In the genomic region with DNA sequence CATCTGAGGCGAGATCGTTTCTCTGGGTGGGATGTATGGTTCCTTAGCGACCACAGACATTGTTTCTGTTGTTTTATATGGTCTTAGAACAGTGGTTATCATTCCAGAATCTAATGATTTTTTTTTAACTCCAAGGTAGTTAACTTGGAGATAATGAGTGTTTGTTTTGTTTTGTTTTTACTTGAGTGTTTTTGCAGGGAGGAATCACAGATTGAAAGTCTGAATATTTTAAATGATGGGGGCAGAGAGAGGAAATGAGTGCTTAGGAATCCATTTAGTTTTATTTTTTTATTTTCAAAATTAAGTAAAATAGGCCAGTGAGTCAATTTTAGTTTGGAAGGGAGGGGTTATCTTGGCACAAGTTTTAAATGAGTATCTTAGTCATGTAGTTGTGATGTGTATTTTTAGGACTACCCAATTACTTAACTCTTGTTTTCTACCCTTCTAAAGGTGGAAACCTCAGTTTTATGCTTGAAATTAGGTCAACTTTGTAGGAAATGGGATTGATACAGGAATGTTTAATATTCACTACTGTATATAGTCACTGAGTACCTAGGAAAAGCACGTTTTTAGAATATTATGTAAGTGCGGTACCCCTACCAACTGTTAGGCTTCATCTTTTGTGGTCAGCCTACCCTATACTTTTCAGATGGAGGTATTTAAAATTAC, we compare ENCODE assay signal across 8 cellular contexts. TPM values are rescaled to one million over a fixed set of nuclear protein-coding genes. Genes with fewer than 3 reads are reported as not detected.
DNase-seq lines count a peak whose midpoint lies in the region; ATAC-seq and TF ChIP-seq lines count a peak whose summit lies in the region.

No MANE protein-coding gene starts in this region.

- TF ChIP-seq POLR2A in heart left ventricle (IDR thresholded peaks at IDR 0.05) (no peak), body of pancreas (IDR thresholded peaks at IDR 0.05) (no peak), uterus (IDR thresholded peaks at IDR 0.05) (no peak)

- intact Hi-C loops in heart left ventricle (cut with DNase I) (loop anchor here in 8 of 10 donors (2.0 to 10.0 kb wide), 10 partner anchors 33 to 436 kb away; partner anchors contain the start of gene UBAP2 (in 3 of the 8)), Right ventricle myocardium inferior (cut with DNase I) (loop anchor here (5.0 to 10.0 kb wide), 2 partner anchors 226 to 433 kb away; partner anchors contain the start of gene UBAP2), body of pancreas (cut with DNase I) (loop anchor here (5.0 kb wide), 1 partner anchor 33 kb away; no protein-coding TSS in a partner anchor), lower lobe of right lung (cut with DNase I) (no loop called here), uterus (cut with DNase I; ENCODE audit: low total_unique reads) (no loop called here)

- H3K36me3 ChIP-seq in heart left ventricle (peaks cover 0 to 4% (median 0%) of the 10 kb centered on the region in 9 donors), body of pancreas (replicated peaks in 1 of 2; ENCODE audit: insufficient read depth in 1 of 2, low read depth in 2 of 2) (no peaks in the 10 kb centered on the region), lower lobe of right lung (no peaks in the 10 kb centered on the region), uterus (no peaks in the 10 kb centered on the region)

- ATAC-seq in heart left ventricle (no peak), Right ventricle myocardium inferior (no peak), body of pancreas (no peak), lower lobe of right lung (no peak), GM19395 (IDR thresholded peaks at IDR 0.05; ENCODE audit: unreplicated experiment) (no peak)

- TF ChIP-seq CTCF in heart left ventricle (IDR thresholded peaks at IDR 0.05) = no peak
- no peak for TF ChIP-seq CTCF in body of pancreas (IDR thresholded peaks at IDR 0.05)
- TF ChIP-seq CTCF in lower lobe of right lung (IDR thresholded peaks at IDR 0.05) = no peak
- TF ChIP-seq CTCF in uterus (IDR thresholded peaks at IDR 0.05) = no peak

- DNase-seq in heart left ventricle = no peak
- DNase-seq in Right ventricle myocardium inferior (ENCODE audit: missing footprints) = no peak
- DNase-seq in body of pancreas = no peak
- no peak for DNase-seq in lower lobe of right lung
- DNase-seq in uterus = no peak
- no peak for DNase-seq in NCI-H2227 treated with DMSO at 0.1 percent for 48 hours (lab: John Stamatoyannopoulos, UW)
- DNase-seq in effector CD4-positive, alpha-beta T cell = no peak

- WGBS in heart left ventricle, 4 donors = 13 to 17% (median 15%) methylated on average over 5 of the region's 5 CpGs
- 7% methylated on average over 5 of the region's 5 CpGs for WGBS in body of pancreas, 2 donors

- H3K4me3 ChIP-seq in heart left ventricle = peak overlapping the region; percentile 80 to 98 (median 93)
- peak overlapping the region in 1 of 2 donors; percentile 90 for H3K4me3 ChIP-seq in body of pancreas
- peak overlapping the region; percentile 89 for H3K4me3 ChIP-seq in lower lobe of right lung
- H3K4me3 ChIP-seq in uterus = peak overlapping the region; percentile 71 to 90

- H3K27ac ChIP-seq in heart left ventricle (peak overlapping the region; percentile 96 to 100 (median 99)), body of pancreas (peak overlapping the region; percentile 0 to 100 (median 98)), lower lobe of right lung (peak overlapping the region; percentile 98), uterus (peak overlapping the region; percentile 99)

- no peaks in the 10 kb centered on the region for H3K9me3 ChIP-seq in heart left ventricle
- no peaks in the 10 kb centered on the region for H3K9me3 ChIP-seq in body of pancreas
- no peaks in the 10 kb centered on the region for H3K9me3 ChIP-seq in lower lobe of right lung
- no peaks in the 10 kb centered on the region for H3K9me3 ChIP-seq in uterus

- H3K4me1 ChIP-seq in heart left ventricle (peaks cover 8 to 71% (median 44%) of the 10 kb centered on the region in 12 donors), body of pancreas (peaks cover 50% of the 10 kb centered on the region), lower lobe of right lung (peaks cover 48% of the 10 kb centered on the region), uterus (no peaks in the 10 kb centered on the region)

- H3K27me3 ChIP-seq in heart left ventricle (no peaks in the 10 kb centered on the region), body of pancreas (no peaks in the 10 kb centered on the region), lower lobe of right lung (ENCODE audit: low read depth) (no peaks in the 10 kb centered on the region), uterus (no peaks in the 10 kb centered on the region)

RNA-seq across cellular contexts. Expression of gene UBE2R2, which starts 2.0 kb away (rescaled TPM):
- total RNA-seq in heart left ventricle = 10 to 100 TPM; 29.4 to 45.7 (median 40.3) TPM
- polyA plus RNA-seq in heart left ventricle = 10 to 100 TPM; 18.6 to 27.3 TPM
- total RNA-seq in Right ventricle myocardium inferior = 44.0 TPM
- 10 to 100 TPM; 26.7 to 31.4 TPM for total RNA-seq in body of pancreas
- 39.8 TPM for total RNA-seq in lower lobe of right lung
- total RNA-seq in uterus = 10 to 100 TPM in 3 of 4 donors, 1 to 10 TPM in 1; 5.4 to 46.9 (median 22.1) TPM

RNA-seq across cellular contexts. Expression of gene PRSS3, which starts 23.6 kb away (rescaled TPM):
- total RNA-seq in heart left ventricle = 1 to 10 TPM in 2 of 9 donors, under 1 TPM in 1, not detected in 6; 0.89 to 1.4 (median 1.2) TPM
- under 1 TPM in 1 of 2 donors, not detected in 1; 0.58 TPM for polyA plus RNA-seq in heart left ventricle
- total RNA-seq in Right ventricle myocardium inferior = not detected
- total RNA-seq in body of pancreas = 100 to 1,000 TPM; 526 to 604 TPM
- total RNA-seq in lower lobe of right lung = 0.65 TPM
- not detected for total RNA-seq in uterus

Comparison
In these comparisons a context has a peak if more than half of its experiments do, and no peak if none do; other contexts are left out.
1. RNA of gene PRSS3, which starts 23.6 kb away (total RNA-seq): 526 to 604 TPM in body of pancreas; 0.65 TPM in lower lobe of right lung (single experiment), 0.89 to 1.4 TPM in heart left ventricle, not detected in Right ventricle myocardium inferior (single experiment) and not detected in uterus; every median in the first group is over 100 times any median in the second.
2. intact Hi-C loops: an anchor here in heart left ventricle (2.0 to 10.0 kb wide), Right ventricle myocardium inferior (5.0 to 10.0 kb wide) and body of pancreas (5.0 kb wide); none called in lower lobe of right lung and uterus.
3. Peak in every context shown above with its lines, with median percentiles within 50 percentile points of each other: H3K27ac ChIP-seq.